Comparison of ENCODE assay signal across 22 cellular contexts in the genomic region with DNA sequence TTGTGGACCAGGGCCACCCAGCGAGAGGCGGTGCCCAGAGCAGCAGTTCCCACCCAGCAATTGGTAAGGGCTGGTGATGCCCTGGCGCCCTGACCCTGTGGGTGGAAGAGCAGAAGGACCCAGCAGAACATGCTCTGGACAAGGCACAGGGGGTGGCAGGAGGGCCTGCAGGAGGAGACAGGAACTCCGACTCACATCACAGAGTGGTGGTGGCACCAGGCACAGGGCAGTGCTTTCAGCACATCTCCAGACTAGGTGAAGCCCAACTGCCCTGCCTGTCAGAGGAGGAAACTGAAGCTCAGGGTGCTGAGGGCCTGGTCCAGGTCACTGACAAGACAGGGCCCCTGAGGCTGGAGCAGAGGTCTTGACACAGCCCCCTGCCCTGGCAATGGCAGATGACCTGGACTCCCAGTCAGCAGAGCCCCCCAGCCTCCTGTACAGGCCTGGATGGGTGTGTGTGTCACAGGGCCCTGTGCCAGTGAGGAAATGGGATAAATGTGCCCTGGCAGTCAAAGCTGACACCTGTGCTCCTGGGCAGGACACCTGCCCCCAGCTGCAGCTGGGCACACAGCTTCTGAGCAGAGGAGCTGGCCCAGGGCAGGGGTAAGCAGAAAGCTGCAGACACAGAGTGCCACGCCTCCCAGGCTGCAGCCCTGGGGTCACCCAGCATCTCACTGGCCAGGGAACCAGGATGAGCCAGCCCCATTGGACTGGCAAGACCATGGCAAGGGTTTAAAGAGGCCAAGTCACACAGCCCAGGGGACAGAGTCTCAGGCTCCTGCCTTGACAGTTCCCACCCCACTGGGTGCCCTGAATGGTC. TPM values are rescaled to one million over a fixed set of nuclear protein-coding genes. Genes with fewer than 3 reads are reported as not detected.
DNase-seq lines count a peak whose midpoint lies in the region; ATAC-seq and TF ChIP-seq lines count a peak whose summit lies in the region.
"Had no signal": no experiment of that assay in that cellular context is flagged by ENCODE, and none has a peak within 500 bp of the region (broad histone marks: within the 10 kb centered on the region; RNA-seq: fewer than 3 reads in every experiment).

No MANE protein-coding gene starts in this region.

- TF ChIP-seq POLR2A in suprapubic skin (IDR thresholded peaks at IDR 0.05) = no peak

- no peaks in the 10 kb centered on the region for H3K9me3 Mint-ChIP-seq in activated T-cell treated with anti-CD3 and anti-CD28 coated beads, Interleukin-2, amount 50 U/mL, for 24 hours
- no peaks in the 10 kb centered on the region for H3K9me3 Mint-ChIP-seq in activated T-cell treated with anti-CD3 and anti-CD28 coated beads, Interleukin-2, amount 50 U/mL, for 4 hours
- H3K9me3 Mint-ChIP-seq in natural killer cell = no peaks in the 10 kb centered on the region
- H3K9me3 Mint-ChIP-seq: CD8-positive, alpha-beta T cell; effector memory CD8-positive, alpha-beta T cell; naive thymus-derived CD8-positive, alpha-beta T cell; T-cell had no signal

- DNase-seq in activated T-cell treated with anti-CD3 and anti-CD28 coated beads, Interleukin-2, amount 50 U/mL, for 24 hours = peak; percentile 18
- no peak for DNase-seq in activated T-cell treated with anti-CD3 and anti-CD28 coated beads, Interleukin-2, amount 50 U/mL, for 4 hours
- DNase-seq in RWPE2 (ENCODE audit: low spot score) = peak; percentile 37
- peak; percentile 10 for DNase-seq in natural killer cell
- DNase-seq in suprapubic skin (ENCODE audit: low spot score in 2 of 2) = peak; percentile 48 to 55
- DNase-seq in AML-193 (lab: John Stamatoyannopoulos, UW) = no peak
- no peak for DNase-seq in foreskin melanocyte
- DNase-seq: effector memory CD8-positive, alpha-beta T cell; MG63; NCI-H2081 treated with DMSO at 0.1 percent for 48 hours; NCI-H526 treated with DMSO at 0.1 percent for 48 hours; stimulated activated CD4-positive, alpha-beta T cell treated with anti-CD3 and anti-CD28 coated beads, Interleukin-4, amount 100 ng/mL, for 4 hours had no signal

- no peak overlapping the region for H3K27ac ChIP-seq in RWPE2 (ENCODE audit: poor library complexity, severe bottlenecking)
- no peak overlapping the region for H3K27ac ChIP-seq in suprapubic skin
- H3K27ac ChIP-seq: upper lobe of left lung had no signal

- no peak overlapping the region for H3K4me3 ChIP-seq in RWPE2 (ENCODE audit: severe bottlenecking)
- H3K4me3 ChIP-seq in suprapubic skin = no peak overlapping the region
- H3K4me3 ChIP-seq: GM12878, MG63, upper lobe of left lung had no signal

- H3K27me3 ChIP-seq in RWPE2 (ENCODE audit: insufficient read depth, poor library complexity, severe bottlenecking) (no peaks in the 10 kb centered on the region), suprapubic skin (no peaks in the 10 kb centered on the region)
- H3K27me3 ChIP-seq: MG63, upper lobe of left lung had no signal

- no CpG with 5 or more reads among the region's 5 CpGs for WGBS in suprapubic skin

- H3K9me3 ChIP-seq in RWPE2 (ENCODE audit: severe bottlenecking) (no peaks in the 10 kb centered on the region), suprapubic skin (no peaks in the 10 kb centered on the region)
- H3K9me3 ChIP-seq: MG63, upper lobe of left lung had no signal

- no peaks in the 10 kb centered on the region for H3K4me1 Mint-ChIP-seq in activated T-cell treated with anti-CD3 and anti-CD28 coated beads, Interleukin-2, amount 50 U/mL, for 24 hours (ENCODE audit: low read depth)
- no peaks in the 10 kb centered on the region for H3K4me1 Mint-ChIP-seq in activated T-cell treated with anti-CD3 and anti-CD28 coated beads, Interleukin-2, amount 50 U/mL, for 4 hours (ENCODE audit: low read depth)
- peaks cover 0 to 8% of the 10 kb centered on the region in 2 donors for H3K4me1 Mint-ChIP-seq in natural killer cell
- H3K4me1 Mint-ChIP-seq: naive thymus-derived CD8-positive, alpha-beta T cell; T-cell had no signal

- H3K27ac Mint-ChIP-seq in activated T-cell treated with anti-CD3 and anti-CD28 coated beads, Interleukin-2, amount 50 U/mL, for 24 hours = no peak overlapping the region
- no peak overlapping the region for H3K27ac Mint-ChIP-seq in natural killer cell
- H3K27ac Mint-ChIP-seq: CD8-positive, alpha-beta T cell; effector memory CD8-positive, alpha-beta T cell; naive thymus-derived CD8-positive, alpha-beta T cell; T-cell had no signal

- TF ChIP-seq CTCF in RWPE2 (IDR thresholded peaks at IDR 0.05; ENCODE audit: poor library complexity, severe bottlenecking) (no peak), natural killer cell (IDR thresholded peaks at IDR 0.05) (no peak), suprapubic skin (IDR thresholded peaks at IDR 0.05) (no peak)

- H3K4me3 Mint-ChIP-seq in activated T-cell treated with anti-CD3 and anti-CD28 coated beads, Interleukin-2, amount 50 U/mL, for 24 hours = no peak overlapping the region
- H3K4me3 Mint-ChIP-seq in activated T-cell treated with anti-CD3 and anti-CD28 coated beads, Interleukin-2, amount 50 U/mL, for 4 hours = no peak overlapping the region
- H3K4me3 Mint-ChIP-seq in natural killer cell = no peak overlapping the region
- H3K4me3 Mint-ChIP-seq: CD8-positive, alpha-beta T cell; effector memory CD8-positive, alpha-beta T cell; naive thymus-derived CD8-positive, alpha-beta T cell; T-cell had no signal

- intact Hi-C loops in natural killer cell (cut with micrococcal nuclease) = no loop called here

- no peak for TF ChIP-seq EP300 in suprapubic skin (IDR thresholded peaks at IDR 0.05)

- H3K36me3 Mint-ChIP-seq in activated T-cell treated with anti-CD3 and anti-CD28 coated beads, Interleukin-2, amount 50 U/mL, for 24 hours (ENCODE audit: low read depth) = no peaks in the 10 kb centered on the region
- H3K36me3 Mint-ChIP-seq in activated T-cell treated with anti-CD3 and anti-CD28 coated beads, Interleukin-2, amount 50 U/mL, for 4 hours (ENCODE audit: insufficient read depth) = no peaks in the 10 kb centered on the region
- H3K36me3 Mint-ChIP-seq in natural killer cell = no peaks in the 10 kb centered on the region
- H3K36me3 Mint-ChIP-seq: CD8-positive, alpha-beta T cell; naive thymus-derived CD8-positive, alpha-beta T cell; T-cell had no signal

- H3K36me3 ChIP-seq in RWPE2 (ENCODE audit: low read depth) (no peaks in the 10 kb centered on the region), suprapubic skin (peaks cover 5% of the 10 kb centered on the region)
- H3K36me3 ChIP-seq: MG63 had no signal

- H3K27me3 Mint-ChIP-seq in activated T-cell treated with anti-CD3 and anti-CD28 coated beads, Interleukin-2, amount 50 U/mL, for 24 hours = peaks cover 4% of the 10 kb centered on the region
- peaks cover 8% of the 10 kb centered on the region for H3K27me3 Mint-ChIP-seq in activated T-cell treated with anti-CD3 and anti-CD28 coated beads, Interleukin-2, amount 50 U/mL, for 4 hours (ENCODE audit: low read depth)
- H3K27me3 Mint-ChIP-seq in natural killer cell (ENCODE audit: low read depth in 2 of 2) = peaks cover 0 to 3% of the 10 kb centered on the region in 2 donors

- ATAC-seq in activated T-cell treated with anti-CD3 and anti-CD28 coated beads, Interleukin-2, amount 50 U/mL, for 4 hours = no peak
- no peak for ATAC-seq in RWPE2 (ENCODE audit: low read depth)
- no peak for ATAC-seq in natural killer cell
- no peak for ATAC-seq in HG03342 (IDR thresholded peaks at IDR 0.05; ENCODE audit: unreplicated experiment)
- ATAC-seq: CD8-positive, alpha-beta T cell; effector memory CD8-positive, alpha-beta T cell; GM12878; naive thymus-derived CD8-positive, alpha-beta T cell; Panc1; T-cell had no signal

- H3K4me1 ChIP-seq in RWPE2 (ENCODE audit: insufficient read depth, poor library complexity, severe bottlenecking) = no peaks in the 10 kb centered on the region
- H3K4me1 ChIP-seq in suprapubic skin = no peaks in the 10 kb centered on the region

RNA-seq across cellular contexts. Expression of gene KLF15, which starts 11.4 kb away (rescaled TPM):
- total RNA-seq in activated T-cell treated with anti-CD3 and anti-CD28 coated beads, Interleukin-2, amount 50 U/mL, for 4 hours = under 1 TPM; 0.18 to 0.28 (median 0.22) TPM
- total RNA-seq in natural killer cell = under 1 TPM; 0.23 to 0.38 (median 0.36) TPM
- 10 to 100 TPM in 3 of 4 donors, 1 to 10 TPM in 1; 7.3 to 19.2 (median 14.3) TPM for total RNA-seq in suprapubic skin

RNA-seq across cellular contexts. Expression of gene CFAP100, which starts 48.9 kb away (rescaled TPM):
- not detected for total RNA-seq in activated T-cell treated with anti-CD3 and anti-CD28 coated beads, Interleukin-2, amount 50 U/mL, for 4 hours
- total RNA-seq in natural killer cell (not detected), suprapubic skin (not detected)
- total RNA-seq: bronchial epithelial cell; CD8-positive, alpha-beta T cell; GM12878; H4; lung microvascular endothelial cell; naive thymus-derived CD8-positive, alpha-beta T cell; T-cell had no signal

Comparison
In these comparisons a context has a peak if more than half of its experiments do, and no peak if none do; other contexts are left out.
1. DNase-seq: peak in activated T-cell treated with anti-CD3 and anti-CD28 coated beads, Interleukin-2, amount 50 U/mL, for 24 hours (single experiment), RWPE2 (single experiment), natural killer cell (single experiment) and suprapubic skin (2 of 2); none in activated T-cell treated with anti-CD3 and anti-CD28 coated beads, Interleukin-2, amount 50 U/mL, for 4 hours (single experiment), AML-193 (0 of 2) and foreskin melanocyte (single experiment).
2. RNA of gene KLF15, which starts 11.4 kb away (total RNA-seq): 7.3 to 19.2 TPM in suprapubic skin; 0.23 to 0.38 TPM in natural killer cell and 0.18 to 0.28 TPM in activated T-cell treated with anti-CD3 and anti-CD28 coated beads, Interleukin-2, amount 50 U/mL, for 4 hours; every median in the first group is over 4 times any median in the second.